ENCODE assay signal across 8 cellular contexts in genomic region chr2:8681786-8682692, GRCh38. TPM values are rescaled to one million over a fixed set of nuclear protein-coding genes. Genes with fewer than 3 reads are reported as not detected.
DNase-seq lines count a peak whose midpoint lies in the region; ATAC-seq and TF ChIP-seq lines count a peak whose summit lies in the region.

ID2 (plus strand) TSS chr2:8682056; CDS start chr2:8682166, 110 bp downstream.

- H3K4me1 ChIP-seq in cardiac muscle cell (ENCODE audit: low read depth) = peaks cover 13% of the 10 kb centered on the region
- peaks cover 9 to 15% of the 10 kb centered on the region in 2 experiments for H3K4me1 ChIP-seq in trophoblast cell (ENCODE audit: control insufficient read depth in 1 of 2, insufficient read depth in 2 of 2, low read length in 2 of 2)
- H3K4me1 ChIP-seq in tibial nerve = peaks cover 0 to 52% (median 11%) of the 10 kb centered on the region in 4 donors

- H3K36me3 ChIP-seq in cardiac muscle cell (no peaks in the 10 kb centered on the region), trophoblast cell (ENCODE audit: control insufficient read depth in 1 of 2, insufficient read depth in 2 of 2, low read length in 2 of 2) (peaks cover 2 to 10% of the 10 kb centered on the region in 2 experiments), tibial nerve (no peaks in the 10 kb centered on the region)

- peak; percentile 99 for DNase-seq in GM13977 (ENCODE audit: low spot score)
- DNase-seq in NCI-H146 treated with DMSO at 0.1 percent for 48 hours (lab: John Stamatoyannopoulos, UW; ENCODE audit: unreplicated experiment) = peak; percentile 96
- peak; percentile 96 to 99 (median 97) for DNase-seq in T-helper 1 cell
- DNase-seq in cardiac muscle cell (ENCODE audit: low read depth in 1 of 2, low spot score in 1 of 2) = peak; percentile 99
- DNase-seq in trophoblast cell = peak; percentile 99 to 100
- DNase-seq in tibial nerve (ENCODE audit: low spot score in 2 of 2) = peak; percentile 97 to 99

- peak within 1 kb of the TSS; percentile 82 for H3K18ac ChIP-seq in trophoblast cell (ENCODE audit: low read length)

- WGBS in adipose tissue, 3 donors = 0 to 1% (median 0%) methylated on average over 56 to 66 of the region's 70 CpGs
- WGBS in trophoblast cell (ENCODE audit: extremely low coverage, insufficient coverage, insufficient read length) = no CpG with 5 or more reads among the region's 70 CpGs
- 0 to 1% methylated on average over 31 to 33 of the region's 70 CpGs for WGBS in tibial nerve, 2 donors

- H3K27ac ChIP-seq in adipose tissue (ENCODE audit: low read depth, low read length) (no peak within 1 kb of the TSS), cardiac muscle cell (peak within 1 kb of the TSS; percentile 100), trophoblast cell (ENCODE audit: low read depth, low read length) (peak within 1 kb of the TSS; percentile 93), tibial nerve (peak within 1 kb of the TSS; percentile 70 to 98 (median 98))

- ATAC-seq in HG02870 (IDR thresholded peaks at IDR 0.05; ENCODE audit: unreplicated experiment) = peak; percentile 71

- TF ChIP-seq CTCF in GM13977 (IDR thresholded peaks at IDR 0.05; ENCODE audit: extremely low read depth, insufficient read depth, missing control alignments) (no peak), cardiac muscle cell (IDR thresholded peaks at IDR 0.05; ENCODE audit: low read depth, low read length) (no peak), tibial nerve (IDR thresholded peaks at IDR 0.05) (peak in 1 of 5 experiments; percentile 46)

- H3K79me1 ChIP-seq in trophoblast cell (ENCODE audit: low read length) = peaks cover 57% of the 10 kb centered on the region

- H3K4me3 ChIP-seq in cardiac muscle cell = peak within 1 kb of the TSS; percentile 78
- peak within 1 kb of the TSS; percentile 98 for H3K4me3 ChIP-seq in trophoblast cell (ENCODE audit: low read depth, low read length)
- H3K4me3 ChIP-seq in tibial nerve = peak within 1 kb of the TSS; percentile 59 to 78 (median 74)

- H3K9me3 ChIP-seq in cardiac muscle cell (ENCODE audit: low read depth) (no peaks in the 10 kb centered on the region), trophoblast cell (ENCODE audit: insufficient read depth, low read depth, low read length) (no peaks in the 10 kb centered on the region), tibial nerve (no peaks in the 10 kb centered on the region)

- peak within 1 kb of the TSS; percentile 68 for H4K8ac ChIP-seq in trophoblast cell (ENCODE audit: low read depth, low read length)

- peak within 1 kb of the TSS; percentile 80 for H2AK5ac ChIP-seq in trophoblast cell (ENCODE audit: low read length)

- H3K14ac ChIP-seq in trophoblast cell (ENCODE audit: low read length) = peak within 1 kb of the TSS; percentile 86

- peak; percentile 45 to 100 for TF ChIP-seq EP300 in tibial nerve (IDR thresholded peaks at IDR 0.05)

- in situ Hi-C loops in GM13977 (cut with MboI; ENCODE audit: low pct_unique_long_range_greater_than_20kb, low sequenced_read_pairs, unreplicated experiment) = loop anchor here (10.0 to 25.0 kb wide), 2 partner anchors 370 to 1257 kb away; no protein-coding TSS in a partner anchor

- peak within 1 kb of the TSS; percentile 45 for H2AFZ ChIP-seq in trophoblast cell (ENCODE audit: insufficient read depth, low read length, poor library complexity)

- H2BK12ac ChIP-seq in trophoblast cell (ENCODE audit: low read length) = peak within 1 kb of the TSS; percentile 84

- H3K4me2 ChIP-seq in trophoblast cell (ENCODE audit: low read length) = peak within 1 kb of the TSS; percentile 72

- peak within 1 kb of the TSS; percentile 87 for H3K9ac ChIP-seq in trophoblast cell (ENCODE audit: low read length)

- H2BK5ac ChIP-seq in trophoblast cell (ENCODE audit: low read depth, low read length, poor library complexity) = peak within 1 kb of the TSS; percentile 95

- H2BK120ac ChIP-seq in trophoblast cell (ENCODE audit: insufficient read depth, low read length, poor library complexity) = peak within 1 kb of the TSS; percentile 61

- H4K91ac ChIP-seq in trophoblast cell (ENCODE audit: low read depth, low read length) = peak within 1 kb of the TSS; percentile 89

- TF ChIP-seq POLR2A in tibial nerve (IDR thresholded peaks at IDR 0.05) = peak; percentile 91 to 99

- H3K27me3 ChIP-seq in cardiac muscle cell (no peaks in the 10 kb centered on the region), trophoblast cell (ENCODE audit: insufficient read depth, low read length) (no peaks in the 10 kb centered on the region), tibial nerve (peaks cover 0 to 2% of the 10 kb centered on the region in 2 donors)

- peaks cover 29% of the 10 kb centered on the region for H3K79me2 ChIP-seq in trophoblast cell (ENCODE audit: control insufficient read depth, insufficient read depth, low read length, poor library complexity)

- no peak within 1 kb of the TSS for H3K23ac ChIP-seq in trophoblast cell (ENCODE audit: low read length)

- H4K12ac ChIP-seq in trophoblast cell (ENCODE audit: low read depth, low read length) = peak within 1 kb of the TSS; percentile 25

- H3K4ac ChIP-seq in trophoblast cell (ENCODE audit: low read depth, low read length) = peak within 1 kb of the TSS; percentile 94

RNA-seq across cellular contexts. Expression of gene ID2, which starts in this region (rescaled TPM):
- 100 to 1,000 TPM in 2 of 3 donors, 10 to 100 TPM in 1; 60.5 to 398 (median 216) TPM for polyA plus RNA-seq in adipose tissue
- 626 and 780 TPM in 2 replicates for total RNA-seq in cardiac muscle cell
- 409 and 527 TPM in 2 replicates for polyA plus RNA-seq in cardiac muscle cell
- polyA plus RNA-seq in trophoblast cell (2013) = 277 and 280 TPM in 2 replicates
- total RNA-seq in tibial nerve = 100 to 1,000 TPM; 145 to 208 (median 166) TPM
